In the genomic region with DNA sequence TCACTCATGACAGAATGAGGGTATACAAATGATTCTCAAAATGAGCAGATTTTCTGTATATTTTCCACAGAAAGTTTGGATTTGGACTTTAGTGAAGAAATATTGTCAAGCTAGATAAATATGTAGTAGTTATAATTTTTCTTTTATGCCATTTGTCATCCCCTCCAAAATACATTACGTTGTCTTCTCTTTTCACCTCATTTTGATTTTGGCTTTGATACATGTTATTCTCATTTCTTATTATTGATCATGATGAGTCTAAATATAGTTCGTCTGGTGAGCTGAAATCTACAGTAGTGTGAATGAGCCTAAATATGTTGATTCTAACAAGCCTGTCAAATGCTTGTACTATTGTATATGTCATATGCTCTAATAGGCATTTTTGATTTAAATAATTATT, we compare ENCODE assay signal across 10 cellular contexts.
"Had no signal": no experiment of that assay in that cellular context is flagged by ENCODE, and none has a peak within 500 bp of the region (broad histone marks: within the 10 kb centered on the region; RNA-seq: fewer than 3 reads in every experiment).

No MANE protein-coding gene starts in this region.

- H3K27ac Mint-ChIP-seq: GM23338, H9, HFFc6 had no signal

- DNase-seq: GM23248, GOT3, H7, H9, HCEC 1CT, HFFc6 had no signal

- H3K4me3 Mint-ChIP-seq: GM23338, H9, HFFc6 had no signal

- H3K4me1 Mint-ChIP-seq: GM23338 had no signal

- ATAC-seq: GM23338, HCT116 had no signal

- H3K9me3 Mint-ChIP-seq: GM23338, H9, HFFc6 had no signal

- FAIRE-seq: H1, H54 had no signal
